Comparison of ENCODE assay signal across 18 cellular contexts in the genomic region with DNA sequence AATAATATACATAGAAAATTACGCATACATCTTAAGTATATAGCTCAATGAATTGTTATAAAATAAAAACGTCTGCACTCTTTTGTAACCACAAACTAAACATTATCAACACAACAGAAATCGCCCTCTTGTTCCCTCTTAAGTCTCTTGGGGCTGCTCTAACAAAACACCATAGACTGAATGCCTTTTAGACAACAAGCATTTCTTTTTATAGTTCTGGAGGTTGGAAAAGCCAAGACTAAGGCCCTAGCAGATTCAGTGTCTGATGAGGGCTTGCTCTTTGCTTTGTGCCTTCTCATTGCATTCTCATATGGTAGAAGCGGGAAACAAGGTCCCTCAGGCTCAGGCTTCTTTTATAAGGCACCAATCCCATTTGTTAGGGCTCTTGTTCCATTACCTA. TPM values are rescaled to one million over a fixed set of nuclear protein-coding genes. Genes with fewer than 3 reads are reported as not detected.
"Had no signal": no experiment of that assay in that cellular context is flagged by ENCODE, and none has a peak within 500 bp of the region (broad histone marks: within the 10 kb centered on the region; RNA-seq: fewer than 3 reads in every experiment).

No MANE protein-coding gene starts in this region.

- H3K27ac Mint-ChIP-seq: type B pancreatic cell had no signal

- DNase-seq: activated CD4-positive, alpha-beta T cell treated with anti-CD3 and anti-CD28 coated beads, Interleukin-2, amount 50 U/mL, for 1 hour; activated gamma-delta T cell; amygdala; dermis blood vessel endothelial cell; effector memory CD4-positive, alpha-beta T cell; esophagus squamous epithelium; nucleus accumbens; sigmoid colon; SK-N-SH; substantia nigra; T-cell had no signal

- H3K9me3 Mint-ChIP-seq: natural killer cell treated with Interleukin-12 subunit alpha and Interleukin-12 subunit beta and Interleukin-15 and Interleukin-18, amount 100 ng/mL, for 72 hours had no signal

- H3K4me1 ChIP-seq: esophagus squamous epithelium, sigmoid colon had no signal

- H3K36me3 ChIP-seq: cardiac muscle cell, esophagus squamous epithelium, sigmoid colon had no signal

- ATAC-seq: natural killer cell treated with Interleukin-12 subunit alpha and Interleukin-12 subunit beta and Interleukin-15 and Interleukin-18, amount 100 ng/mL, for 72 hours had no signal

- H3K36me3 Mint-ChIP-seq: natural killer cell treated with Interleukin-12 subunit alpha and Interleukin-12 subunit beta and Interleukin-15 and Interleukin-18, amount 100 ng/mL, for 72 hours; type B pancreatic cell had no signal

- H3K4me3 ChIP-seq: cardiac muscle cell, esophagus squamous epithelium, hepatocyte, lung, sigmoid colon had no signal

- H3K4me2 ChIP-seq: hepatocyte, SK-N-SH had no signal

- H3K9me3 ChIP-seq: SK-N-SH had no signal

- H3K27ac ChIP-seq: cardiac muscle cell, esophagus squamous epithelium, hepatocyte, sigmoid colon had no signal

- H3K27me3 Mint-ChIP-seq: natural killer cell treated with Interleukin-12 subunit alpha and Interleukin-12 subunit beta and Interleukin-15 and Interleukin-18, amount 100 ng/mL, for 72 hours; T-cell; type B pancreatic cell had no signal

- H3K79me2 ChIP-seq: hepatocyte had no signal

- H3K4me3 Mint-ChIP-seq: type B pancreatic cell had no signal

- H2AFZ ChIP-seq: hepatocyte had no signal

- H3K27me3 ChIP-seq: cardiac muscle cell, esophagus squamous epithelium, hepatocyte, sigmoid colon had no signal

- H3K9ac ChIP-seq: SK-N-SH had no signal

- H3K9me2 ChIP-seq: SK-N-SH had no signal

RNA-seq across cellular contexts. Expression of a gene that starts 4.9 kb away (rescaled TPM):
- total RNA-seq: cardiac muscle cell; dermis blood vessel endothelial cell; esophagus squamous epithelium; hepatocyte; lung; natural killer cell treated with Interleukin-12 subunit alpha and Interleukin-12 subunit beta and Interleukin-15 and Interleukin-18, amount 100 ng/mL, for 72 hours; sigmoid colon; T-cell had no signal

RNA-seq across cellular contexts. Expression of a gene that starts 59.0 kb away (rescaled TPM):
- total RNA-seq: activated CD8-positive, alpha-beta memory T cell treated with anti-CD3 and anti-CD28 coated beads for 36 hours; activated naive CD4-positive, alpha-beta T cell treated with anti-CD3 and anti-CD28 coated beads, Interleukin-2, amount 50 U/mL, for 72 hours; cardiac muscle cell; dermis blood vessel endothelial cell; esophagus squamous epithelium; hepatocyte; lung; natural killer cell treated with Interleukin-12 subunit alpha and Interleukin-12 subunit beta and Interleukin-15 and Interleukin-18, amount 100 ng/mL, for 72 hours; sigmoid colon; T-cell had no signal
